21 cellular contexts compared by ENCODE assay signal in genomic region chr2:239149501-239149900, GRCh38.
DNase-seq lines count a peak whose midpoint lies in the region; ATAC-seq and TF ChIP-seq lines count a peak whose summit lies in the region.
"Had no signal": no experiment of that assay in that cellular context is flagged by ENCODE, and none has a peak within 500 bp of the region (broad histone marks: within the 10 kb centered on the region; RNA-seq: fewer than 3 reads in every experiment).

No MANE protein-coding gene starts in this region.

- peaks cover 5% of the 10 kb centered on the region for H3K4me1 ChIP-seq in testis
- H3K4me1 ChIP-seq: BE2C had no signal

- H3K27ac ChIP-seq in testis: no peak overlapping the region

- ATAC-seq in central memory CD8-positive, alpha-beta T cell (replicated peaks; ENCODE audit: extremely low read depth, poor library complexity, severe bottlenecking): no peak
- ATAC-seq in GM18517 (IDR thresholded peaks at IDR 0.05; ENCODE audit: unreplicated experiment): no peak
- ATAC-seq in stimulated activated naive CD8-positive, alpha-beta T cell treated with anti-CD3 and anti-CD28 coated beads, Interleukin-15, Interleukin-2, amounts not matched to agents 100 U/mL and 50 U/mL, for 24 hours: no peak
- ATAC-seq: heart left ventricle, left ventricle myocardium superior had no signal

- no peak overlapping the region for H3K4me3 ChIP-seq in testis
- H3K4me3 ChIP-seq: heart left ventricle had no signal

- peaks cover 10% of the 10 kb centered on the region for H3K4me1 Mint-ChIP-seq in activated naive CD4-positive, alpha-beta T cell treated with anti-CD3 and anti-CD28 coated beads for 36 hours (ENCODE audit: low read depth)
- H3K4me1 Mint-ChIP-seq in central memory CD8-positive, alpha-beta T cell: peaks cover 13% of the 10 kb centered on the region
- peaks cover 11% of the 10 kb centered on the region for H3K4me1 Mint-ChIP-seq in nephron progenitor cell
- H3K4me1 Mint-ChIP-seq: nephron had no signal

- WGBS in testis, 2 donors: 96 to 97% methylated on average over 16 to 17 of the region's 17 CpGs

- peaks cover 45% of the 10 kb centered on the region for H3K36me3 Mint-ChIP-seq in activated naive CD4-positive, alpha-beta T cell treated with anti-CD3 and anti-CD28 coated beads for 36 hours (ENCODE audit: low read depth)
- peaks cover 17% of the 10 kb centered on the region for H3K36me3 Mint-ChIP-seq in central memory CD8-positive, alpha-beta T cell (ENCODE audit: insufficient read depth)
- peaks cover 41% of the 10 kb centered on the region for H3K36me3 Mint-ChIP-seq in nephron progenitor cell (ENCODE audit: low read depth)

- DNase-seq in activated naive CD4-positive, alpha-beta T cell treated with anti-CD3 and anti-CD28 coated beads for 36 hours: peak; percentile 2
- no peak for DNase-seq in activated naive CD4-positive, alpha-beta T cell treated with Interleukin-2 at 50 U/mL for 16 hours
- DNase-seq in central memory CD8-positive, alpha-beta T cell (ENCODE audit: low spot score in 2 of 2): no peak
- DNase-seq in nephron progenitor cell: peak; percentile 0
- DNase-seq in testis: peak; percentile 7
- DNase-seq in stimulated activated naive CD8-positive, alpha-beta T cell treated with anti-CD3 and anti-CD28 coated beads, Interleukin-15, Interleukin-2, amounts not matched to agents 100 U/mL and 50 U/mL, for 24 hours: no peak
- DNase-seq in NCI-H1417 (lab: John Stamatoyannopoulos, UW): no peak
- DNase-seq: activated CD4-positive, alpha-beta memory T cell treated with anti-CD3 and anti-CD28 coated beads, Interleukin-2, amount 10 ng/mL, durations not matched to agents 7 days and 5 days; activated naive CD8-positive, alpha-beta T cell treated with anti-CD3 and anti-CD28 coated beads for 36 hours; BE2C; cerebellar nuclear complex; left ventricle myocardium superior; NCI-H1092; NCI-H1930; NCI-H226; SHP77 treated with DMSO at 0.1 percent for 48 hours; stimulated activated CD8-positive, alpha-beta memory T cell treated with anti-CD3 and anti-CD28 coated beads, Interleukin-4, amount 100 ng/mL, for 48 hours had no signal

- no peak for TF ChIP-seq POLR2A in testis (IDR thresholded peaks at IDR 0.05)

- TF ChIP-seq CTCF in nephron progenitor cell (IDR thresholded peaks at IDR 0.05) (no peak), testis (IDR thresholded peaks at IDR 0.05) (no peak)

- H3K4me3 Mint-ChIP-seq in activated naive CD4-positive, alpha-beta T cell treated with anti-CD3 and anti-CD28 coated beads for 36 hours: no peak overlapping the region
- no peak overlapping the region for H3K4me3 Mint-ChIP-seq in central memory CD8-positive, alpha-beta T cell
- H3K4me3 Mint-ChIP-seq in nephron progenitor cell: no peak overlapping the region
- H3K4me3 Mint-ChIP-seq: activated CD4-positive, alpha-beta memory T cell treated with anti-CD3 and anti-CD28 coated beads, Interleukin-2, amount 10 ng/mL, durations not matched to agents 7 days and 5 days; activated naive CD8-positive, alpha-beta T cell treated with anti-CD3 and anti-CD28 coated beads for 36 hours; IgD-negative memory B cell; nephron had no signal

- peaks cover 4% of the 10 kb centered on the region for H3K9me3 Mint-ChIP-seq in activated naive CD4-positive, alpha-beta T cell treated with anti-CD3 and anti-CD28 coated beads for 36 hours
- peaks cover 13% of the 10 kb centered on the region for H3K9me3 Mint-ChIP-seq in central memory CD8-positive, alpha-beta T cell
- H3K9me3 Mint-ChIP-seq in nephron progenitor cell: no peaks in the 10 kb centered on the region
- H3K9me3 Mint-ChIP-seq: nephron had no signal

- H3K36me3 ChIP-seq in testis (ENCODE audit: low read depth, missing control alignments): no peaks in the 10 kb centered on the region

- H3K27me3 ChIP-seq in testis: no peaks in the 10 kb centered on the region
- H3K27me3 ChIP-seq: BE2C, heart left ventricle had no signal

- no peaks in the 10 kb centered on the region for H3K27me3 Mint-ChIP-seq in activated naive CD4-positive, alpha-beta T cell treated with anti-CD3 and anti-CD28 coated beads for 36 hours (ENCODE audit: low read depth)
- no peaks in the 10 kb centered on the region for H3K27me3 Mint-ChIP-seq in central memory CD8-positive, alpha-beta T cell
- H3K27me3 Mint-ChIP-seq in nephron progenitor cell (ENCODE audit: low read depth, poor library complexity): peaks cover 3% of the 10 kb centered on the region
- H3K27me3 Mint-ChIP-seq: activated CD4-positive, alpha-beta memory T cell treated with anti-CD3 and anti-CD28 coated beads, Interleukin-2, amount 10 ng/mL, durations not matched to agents 7 days and 5 days; activated naive CD8-positive, alpha-beta T cell treated with anti-CD3 and anti-CD28 coated beads for 36 hours; IgD-negative memory B cell had no signal

- H3K9me3 ChIP-seq in testis: no peaks in the 10 kb centered on the region
- H3K9me3 ChIP-seq: BE2C, heart left ventricle had no signal

- intact Hi-C loops in activated naive CD4-positive, alpha-beta T cell treated with anti-CD3 and anti-CD28 coated beads for 36 hours (cut with micrococcal nuclease): no loop called here
- intact Hi-C loops in testis (cut with DNase I; ENCODE audit: low total_unique reads): no loop called here

- CTCF ChIA-PET in activated naive CD4-positive, alpha-beta T cell treated with anti-CD3 and anti-CD28 coated beads for 36 hours (lab: Charles Lee): no interaction called here

- H3K27ac Mint-ChIP-seq in activated naive CD4-positive, alpha-beta T cell treated with anti-CD3 and anti-CD28 coated beads for 36 hours: no peak overlapping the region
- H3K27ac Mint-ChIP-seq in central memory CD8-positive, alpha-beta T cell (ENCODE audit: low read depth): peak overlapping the region; percentile 75
- H3K27ac Mint-ChIP-seq in nephron progenitor cell: no peak overlapping the region
- H3K27ac Mint-ChIP-seq: activated naive CD8-positive, alpha-beta T cell treated with anti-CD3 and anti-CD28 coated beads for 36 hours; nephron had no signal

Comparison
In these comparisons a context has a peak if more than half of its experiments do, and no peak if none do; other contexts are left out.
1. DNase-seq: peak in activated naive CD4-positive, alpha-beta T cell treated with anti-CD3 and anti-CD28 coated beads for 36 hours (single experiment), nephron progenitor cell (single experiment) and testis (single experiment); none in activated naive CD4-positive, alpha-beta T cell treated with Interleukin-2 at 50 U/mL for 16 hours (single experiment), central memory CD8-positive, alpha-beta T cell (0 of 2), stimulated activated naive CD8-positive, alpha-beta T cell treated with anti-CD3 and anti-CD28 coated beads, Interleukin-15, Interleukin-2, amounts not matched to agents 100 U/mL and 50 U/mL, for 24 hours (single experiment) and NCI-H1417 (0 of 3).